ENCODE assay signal across 8 cellular contexts in genomic region chr14:61269321-61270083, GRCh38. TPM values are rescaled to one million over a fixed set of nuclear protein-coding genes. Genes with fewer than 3 reads are reported as not detected.
A peak's percentile ranks its signal among the peaks of the same experiment; 100 is the strongest.
DNase-seq lines count a peak whose midpoint lies in the region; ATAC-seq, FAIRE-seq and TF ChIP-seq lines count a peak whose summit lies in the region.

No MANE protein-coding gene starts in this region.

- ATAC-seq in GM18907 (IDR thresholded peaks at IDR 0.05; ENCODE audit: unreplicated experiment) (peak; percentile 94), HG03139 (IDR thresholded peaks at IDR 0.05; ENCODE audit: unreplicated experiment) (peak; percentile 87), activated B cell treated with CpG ODN at 0.5 μM for 24 hours (ENCODE audit: low read depth) (peak; percentile 79)

- no peaks in the 10 kb centered on the region for H3K27me3 ChIP-seq in AG04450 (ENCODE audit: control insufficient read depth, insufficient read depth, low read length)

- peaks cover 2% of the 10 kb centered on the region for H3K4me1 Mint-ChIP-seq in activated B cell treated with CpG ODN at 0.5 μM for 24 hours

- H3K9ac ChIP-seq in kidney (ENCODE audit: low read length in 2 of 2): peak overlapping the region; percentile 39 to 65

- CTCF ChIA-PET in AG04450 (lab: Charles Lee): interaction anchor here (0.5 to 4.8 kb wide), 23 partner anchors 10 to 1651 kb away, joined by 3 to 61 read pairs (median 4); partner anchors contain the start of genes SIX1, SLC38A6, TMEM30B and TRMT5
- CTCF ChIA-PET in activated B cell treated with CpG ODN at 0.5 μM for 24 hours (lab: Charles Lee): interaction anchor here (0.6 to 1.8 kb wide), 5 partner anchors 11 to 857 kb away, joined by 3 to 5 read pairs (median 4); no protein-coding TSS in a partner anchor

- no peaks in the 10 kb centered on the region for H3K36me3 ChIP-seq in kidney (ENCODE audit: control insufficient read depth in 1 of 2, insufficient read depth in 2 of 2, low read length in 2 of 2)

- peaks cover 51% of the 10 kb centered on the region for H3K27me3 Mint-ChIP-seq in activated B cell treated with CpG ODN at 0.5 μM for 24 hours

- peak overlapping the region; percentile 50 for H3K4me3 Mint-ChIP-seq in activated B cell treated with CpG ODN at 0.5 μM for 24 hours

- no peaks in the 10 kb centered on the region for H3K36me3 Mint-ChIP-seq in activated B cell treated with CpG ODN at 0.5 μM for 24 hours (ENCODE audit: low read depth)

- H3K27ac ChIP-seq in AG04450 (ENCODE audit: low read depth, low read length) (no peak overlapping the region), kidney (ENCODE audit: low read depth in 2 of 2, low read length in 2 of 2) (no peak overlapping the region)

- TF ChIP-seq CTCF in AG04450 (IDR thresholded peaks at IDR 0.05; ENCODE audit: low read depth, low read length) (peak; percentile 76), activated B cell treated with CpG ODN at 0.5 μM for 24 hours (IDR thresholded peaks at IDR 0.05) (peak; percentile 93), cardiac fibroblast (IDR thresholded peaks at IDR 0.05; ENCODE audit: low read depth, low read length) (peak; percentile 67), kidney (IDR thresholded peaks at IDR 0.05; ENCODE audit: borderline replicate concordance, extremely low read depth, insufficient read depth) (peak; percentile 76)

- no peaks in the 10 kb centered on the region for H3K9me3 Mint-ChIP-seq in activated B cell treated with CpG ODN at 0.5 μM for 24 hours

- H3K4me1 ChIP-seq in kidney (ENCODE audit: control insufficient read depth in 1 of 2, insufficient read depth in 1 of 2, low read depth in 1 of 2, low read length in 2 of 2): peaks cover 0 to 2% of the 10 kb centered on the region in 2 donors

- H3K9me3 ChIP-seq in AG04450 (ENCODE audit: control insufficient read depth, insufficient read depth, low read length) (no peaks in the 10 kb centered on the region), kidney (ENCODE audit: control insufficient read depth in 1 of 2, low read length in 2 of 2) (no peaks in the 10 kb centered on the region)

- POLR2A ChIA-PET in AG04450 (lab: Yijun Ruan, JAX) (no interaction called here), activated B cell treated with CpG ODN at 0.5 μM for 24 hours (lab: Charles Lee) (no interaction called here)

- FAIRE-seq in kidney (lab: Jason Lieb, UNC): no peak

- H3K4me3 ChIP-seq in AG04450 (ENCODE audit: low read depth, low read length) (peak overlapping the region; percentile 62), cardiac fibroblast (replicated peaks in 1 of 2; ENCODE audit: low read depth in 2 of 2, low read length in 2 of 2) (peak overlapping the region; percentile 22 to 47), kidney (ENCODE audit: low read length in 2 of 2) (peak overlapping the region; percentile 61 to 62)

- no peak for DNase-seq in AG04450 (ENCODE audit: low read depth, low spot score)
- DNase-seq in NCI-H2196 treated with DMSO at 0.1 percent for 48 hours (lab: John Stamatoyannopoulos, UW; ENCODE audit: unreplicated experiment): peak; percentile 76
- DNase-seq in activated B cell treated with CpG ODN at 0.5 μM for 24 hours: peak; percentile 37
- peak; percentile 75 to 80 for DNase-seq in cardiac fibroblast (ENCODE audit: low read depth in 2 of 2)
- peak; percentile 75 for DNase-seq in kidney
- peak; percentile 45 to 58 for DNase-seq in stimulated activated CD4-positive, alpha-beta T cell treated with anti-CD3 and anti-CD28 coated beads, Interleukin-1b, Interleukin-23, amount 100 ng/mL, for 1 hour (ENCODE audit: low read depth in 2 of 2)

- intact Hi-C loops in activated B cell treated with CpG ODN at 0.5 μM for 24 hours (cut with micrococcal nuclease): loop anchor here (1.0 to 2.0 kb wide), 3 partner anchors 17 to 857 kb away; no protein-coding TSS in a partner anchor
- intact Hi-C loops in kidney (cut with DNase I): no loop called here

- no peak overlapping the region for H3K27ac Mint-ChIP-seq in activated B cell treated with CpG ODN at 0.5 μM for 24 hours

RNA-seq across cellular contexts. Expression of gene TMEM30B, which starts 11.6 kb away (rescaled TPM):
- polyA plus RNA-seq in AG04450 (2011; rRNA removed): 0.24 and 0.26 TPM in 2 replicates
- polyA minus RNA-seq in AG04450 (2011; rRNA and poly(A)+ RNA removed): 0.32 and 0.39 TPM in 2 replicates
- total RNA-seq in activated B cell treated with CpG ODN at 0.5 μM for 24 hours: not detected in 2 replicates
- total RNA-seq in kidney: 20.4 TPM
- 9.4 TPM for polyA plus RNA-seq in kidney (ENCODE audit: insufficient read depth, low read depth, low replicate concordance)

RNA-seq across cellular contexts. Expression of gene PRKCH, which starts 51.9 kb away (rescaled TPM):
- polyA plus RNA-seq in AG04450 (2011; rRNA removed) (1.0 and 1.6 TPM in 2 replicates), kidney (ENCODE audit: insufficient read depth, low read depth, low replicate concordance) (8.3 TPM)
- polyA minus RNA-seq in AG04450 (2011; rRNA and poly(A)+ RNA removed): 1.0 and 1.7 TPM in 2 replicates
- total RNA-seq in activated B cell treated with CpG ODN at 0.5 μM for 24 hours (4.6 and 4.7 TPM in 2 replicates), kidney (47.0 TPM)

Comparison
In these comparisons a context has a peak if more than half of its experiments do, and no peak if none do; other contexts are left out.
1. RNA of gene TMEM30B, which starts 11.6 kb away (total RNA-seq): 20.4 TPM in kidney (single experiment); not detected in activated B cell treated with CpG ODN at 0.5 μM for 24 hours; every median in the first group is over 10 times any median in the second.
2. Peak in every context shown above with its lines, with median percentiles within 50 percentile points of each other: H3K4me3 ChIP-seq, CTCF ChIP-seq and ATAC-seq.